1 cellular context compared by ENCODE assay signal in the genomic region with DNA sequence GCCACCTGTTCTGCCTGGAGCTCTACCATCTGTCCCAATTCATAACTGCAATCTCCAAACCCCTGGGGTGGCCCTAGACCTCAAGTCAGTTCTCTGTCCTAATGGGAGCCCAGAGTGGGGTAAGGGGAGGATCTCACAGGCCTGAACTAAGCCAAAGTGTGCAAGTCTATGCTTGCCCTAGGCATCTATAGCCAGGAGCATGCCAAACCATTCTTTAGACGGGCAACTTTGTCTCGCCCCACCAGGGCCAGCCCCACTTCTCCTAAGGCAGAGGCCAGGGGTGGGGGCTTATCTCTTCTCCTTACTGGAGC.
TF ChIP-seq lines count a peak whose summit lies in the region.

No MANE protein-coding gene starts in this region.

TF ChIP-seq in K562, 482 proteins besides CTCF, POLR2A, EP300 and RAD21:
- TF ChIP-seq, protein P1, sequence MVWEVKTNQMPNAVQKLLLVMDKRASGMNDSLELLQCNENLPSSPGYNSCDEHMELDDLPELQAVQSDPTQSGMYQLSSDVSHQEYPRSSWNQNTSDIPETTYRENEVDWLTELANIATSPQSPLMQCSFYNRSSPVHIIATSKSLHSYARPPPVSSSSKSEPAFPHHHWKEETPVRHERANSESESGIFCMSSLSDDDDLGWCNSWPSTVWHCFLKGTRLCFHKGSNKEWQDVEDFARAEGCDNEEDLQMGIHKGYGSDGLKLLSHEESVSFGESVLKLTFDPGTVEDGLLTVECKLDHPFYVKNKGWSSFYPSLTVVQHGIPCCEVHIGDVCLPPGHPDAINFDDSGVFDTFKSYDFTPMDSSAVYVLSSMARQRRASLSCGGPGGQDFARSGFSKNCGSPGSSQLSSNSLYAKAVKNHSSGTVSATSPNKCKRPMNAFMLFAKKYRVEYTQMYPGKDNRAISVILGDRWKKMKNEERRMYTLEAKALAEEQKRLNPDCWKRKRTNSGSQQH (CRISPR knock-in tag; IDR thresholded peaks at IDR 0.05) = no peak
- TF ChIP-seq, protein P2, sequence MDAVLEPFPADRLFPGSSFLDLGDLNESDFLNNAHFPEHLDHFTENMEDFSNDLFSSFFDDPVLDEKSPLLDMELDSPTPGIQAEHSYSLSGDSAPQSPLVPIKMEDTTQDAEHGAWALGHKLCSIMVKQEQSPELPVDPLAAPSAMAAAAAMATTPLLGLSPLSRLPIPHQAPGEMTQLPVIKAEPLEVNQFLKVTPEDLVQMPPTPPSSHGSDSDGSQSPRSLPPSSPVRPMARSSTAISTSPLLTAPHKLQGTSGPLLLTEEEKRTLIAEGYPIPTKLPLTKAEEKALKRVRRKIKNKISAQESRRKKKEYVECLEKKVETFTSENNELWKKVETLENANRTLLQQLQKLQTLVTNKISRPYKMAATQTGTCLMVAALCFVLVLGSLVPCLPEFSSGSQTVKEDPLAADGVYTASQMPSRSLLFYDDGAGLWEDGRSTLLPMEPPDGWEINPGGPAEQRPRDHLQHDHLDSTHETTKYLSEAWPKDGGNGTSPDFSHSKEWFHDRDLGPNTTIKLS (IDR thresholded peaks at IDR 0.05; ENCODE audit: borderline replicate concordance, low read depth) = no peak
- TF ChIP-seq L3MBTL2 (IDR thresholded peaks at IDR 0.05) = no peak
- no peak for TF ChIP-seq ESRRA (IDR thresholded peaks at IDR 0.05; ENCODE audit: borderline replicate concordance, low read depth)
- no peak for TF ChIP-seq NFXL1 (CRISPR knock-in tag; IDR thresholded peaks at IDR 0.05)
- no peak for TF ChIP-seq ZNF445 (CRISPR knock-in tag; IDR thresholded peaks at IDR 0.05; ENCODE audit: low read depth)
- TF ChIP-seq HNRNPUL1 (IDR thresholded peaks at IDR 0.05; ENCODE audit: low read length) = no peak
- TF ChIP-seq ELF2 (CRISPR knock-in tag; IDR thresholded peaks at IDR 0.05) = no peak
- TF ChIP-seq ZBTB1 (CRISPR knock-in tag; IDR thresholded peaks at IDR 0.05; ENCODE audit: borderline replicate concordance, low read depth) = no peak
- TF ChIP-seq MAFG (tag; conservative IDR thresholded peaks at IDR 0.05) = no peak
- no peak for TF ChIP-seq ZC3H8 (IDR thresholded peaks at IDR 0.05)
- TF ChIP-seq, protein P3, sequence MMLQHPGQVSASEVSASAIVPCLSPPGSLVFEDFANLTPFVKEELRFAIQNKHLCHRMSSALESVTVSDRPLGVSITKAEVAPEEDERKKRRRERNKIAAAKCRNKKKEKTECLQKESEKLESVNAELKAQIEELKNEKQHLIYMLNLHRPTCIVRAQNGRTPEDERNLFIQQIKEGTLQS (IDR thresholded peaks at IDR 0.05) = no peak
- TF ChIP-seq, protein P3 (CRISPR knock-in tag; conservative IDR thresholded peaks at IDR 0.05) = no peak
- no peak for TF ChIP-seq TAF15 (IDR thresholded peaks at IDR 0.05; ENCODE audit: low read depth, low read length)
- TF ChIP-seq DIDO1 (tag; IDR thresholded peaks at IDR 0.05; ENCODE audit: low read depth) = no peak
- TF ChIP-seq, protein P4, sequence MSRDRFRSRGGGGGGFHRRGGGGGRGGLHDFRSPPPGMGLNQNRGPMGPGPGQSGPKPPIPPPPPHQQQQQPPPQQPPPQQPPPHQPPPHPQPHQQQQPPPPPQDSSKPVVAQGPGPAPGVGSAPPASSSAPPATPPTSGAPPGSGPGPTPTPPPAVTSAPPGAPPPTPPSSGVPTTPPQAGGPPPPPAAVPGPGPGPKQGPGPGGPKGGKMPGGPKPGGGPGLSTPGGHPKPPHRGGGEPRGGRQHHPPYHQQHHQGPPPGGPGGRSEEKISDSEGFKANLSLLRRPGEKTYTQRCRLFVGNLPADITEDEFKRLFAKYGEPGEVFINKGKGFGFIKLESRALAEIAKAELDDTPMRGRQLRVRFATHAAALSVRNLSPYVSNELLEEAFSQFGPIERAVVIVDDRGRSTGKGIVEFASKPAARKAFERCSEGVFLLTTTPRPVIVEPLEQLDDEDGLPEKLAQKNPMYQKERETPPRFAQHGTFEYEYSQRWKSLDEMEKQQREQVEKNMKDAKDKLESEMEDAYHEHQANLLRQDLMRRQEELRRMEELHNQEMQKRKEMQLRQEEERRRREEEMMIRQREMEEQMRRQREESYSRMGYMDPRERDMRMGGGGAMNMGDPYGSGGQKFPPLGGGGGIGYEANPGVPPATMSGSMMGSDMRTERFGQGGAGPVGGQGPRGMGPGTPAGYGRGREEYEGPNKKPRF (IDR thresholded peaks at IDR 0.05; ENCODE audit: low read depth, low read length) = no peak
- TF ChIP-seq POLR2AphosphoS5 (IDR thresholded peaks at IDR 0.05; ENCODE audit: control insufficient read depth, insufficient read depth, low read depth, low read length) = no peak
- TF ChIP-seq HDAC1 (IDR thresholded peaks at IDR 0.05) = no peak
